Comparison of ENCODE assay signal across 1 cellular context in genomic region chr3:136070953-136071949, GRCh38.
TF ChIP-seq lines count a peak whose summit lies in the region.

No MANE protein-coding gene starts in this region.

TF ChIP-seq in WTC11, 78 proteins besides CTCF, POLR2A, EP300 and RAD21 (continued from another document):
- TF ChIP-seq ARID4B (CRISPR knock-in tag; IDR thresholded peaks at IDR 0.05; ENCODE audit: borderline replicate concordance) (no peak), FOXJ3 (CRISPR knock-in tag; IDR thresholded peaks at IDR 0.05; ENCODE audit: borderline replicate concordance) (no peak), ZNF138 (CRISPR knock-in tag; conservative IDR thresholded peaks at IDR 0.05) (no peak), JAZF1 (CRISPR knock-in tag; IDR thresholded peaks at IDR 0.05) (no peak)
